In the genomic region with DNA sequence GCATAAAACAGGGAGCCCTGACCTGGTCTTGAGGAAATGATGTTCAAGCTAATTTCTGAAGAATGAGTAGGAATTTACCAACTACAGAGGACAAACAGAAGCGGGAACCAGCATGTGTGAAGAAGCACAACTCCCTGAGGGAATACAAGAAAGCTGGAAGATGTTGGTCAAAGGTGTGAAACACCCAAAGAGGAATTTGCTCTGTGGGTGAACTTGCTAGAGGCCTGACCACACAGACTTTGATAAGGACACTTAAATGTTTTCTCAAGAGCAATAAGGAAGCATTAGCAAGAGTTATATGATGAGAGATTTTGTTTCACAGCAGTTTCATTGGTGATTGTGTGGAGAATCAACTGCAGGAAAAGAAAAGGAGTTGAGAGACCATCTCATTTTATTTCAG, we compare ENCODE assay signal across 25 cellular contexts. TPM values are rescaled to one million over a fixed set of nuclear protein-coding genes. Genes with fewer than 3 reads are reported as not detected.
A peak's percentile ranks its signal among the peaks of the same experiment; 100 is the strongest.
DNase-seq lines count a peak whose midpoint lies in the region; ATAC-seq, FAIRE-seq and TF ChIP-seq lines count a peak whose summit lies in the region.
"Had no signal": no experiment of that assay in that cellular context is flagged by ENCODE, and none has a peak within 500 bp of the region (broad histone marks: within the 10 kb centered on the region; RNA-seq: fewer than 3 reads in every experiment).

No MANE protein-coding gene starts in this region.

- no peak for TF ChIP-seq CTCF in brain microvascular endothelial cell (IDR thresholded peaks at IDR 0.05; ENCODE audit: low read depth, low read length, missing control alignments)
- no peak for TF ChIP-seq CTCF in lower lobe of right lung (IDR thresholded peaks at IDR 0.05)
- TF ChIP-seq CTCF in type B pancreatic cell (conservative IDR thresholded peaks at IDR 0.05), result no peak
- TF ChIP-seq CTCF in spleen (IDR thresholded peaks at IDR 0.05 in 8 of 11, conservative IDR thresholded peaks at IDR 0.05 in 3 of 11), result no peak

- in situ Hi-C loops in brain microvascular endothelial cell (cut with HindIII; ENCODE audit: low pct_ligation_motif_present, low sequenced_read_pairs), result no loop called here

- no peak overlapping the region for H3K27ac ChIP-seq in brain microvascular endothelial cell
- no peak overlapping the region for H3K27ac ChIP-seq in lower lobe of right lung
- no peak overlapping the region for H3K27ac ChIP-seq in spleen
- H3K27ac ChIP-seq: right lobe of liver, vagina had no signal

- no peaks in the 10 kb centered on the region for H3K27me3 Mint-ChIP-seq in type B pancreatic cell
- H3K27me3 Mint-ChIP-seq: CD4-positive, alpha-beta memory T cell; memory B cell; naive B cell had no signal

- H3K4me1 Mint-ChIP-seq in type B pancreatic cell (ENCODE audit: unreplicated experiment), result peaks cover 14% of the 10 kb centered on the region
- H3K4me1 Mint-ChIP-seq: CD4-positive, alpha-beta memory T cell; memory B cell; naive B cell had no signal

- H3K27ac Mint-ChIP-seq in type B pancreatic cell, result peak overlapping the region; percentile 7
- H3K27ac Mint-ChIP-seq: CD4-positive, alpha-beta memory T cell; memory B cell; naive B cell had no signal

- peak; percentile 48 to 61 for ATAC-seq in lower lobe of right lung
- ATAC-seq: GM12878, right lobe of liver, Right ventricle myocardium inferior had no signal

- DNase-seq in NCI-H226 (peak; percentile 22), brain microvascular endothelial cell (peak; percentile 63), lower lobe of right lung (no peak), type B pancreatic cell (ENCODE audit: extremely low spot score, unreplicated experiment) (no peak), GM12891 (ENCODE audit: insufficient read length, low spot score) (no peak), spleen (no peak), SHP77 treated with DMSO at 0.1 percent for 48 hours (lab: John Stamatoyannopoulos, UW) (no peak)
- DNase-seq: activated CD4-positive, alpha-beta T cell treated with anti-CD3 and anti-CD28 coated beads for 1 hour; activated naive CD4-positive, alpha-beta T cell; activated T-cell treated with anti-CD3 and anti-CD28 coated beads, Interleukin-2, amount 50 U/mL, for 1 hour; CD4-positive, alpha-beta memory T cell; effector CD4-positive, alpha-beta T cell; hippocampal formation; islet precursor cell; naive B cell; NCI-H1694 treated with DMSO at 0.1 percent for 48 hours; right lobe of liver; substantia nigra; SW 1271 had no signal

- H3K4me3 Mint-ChIP-seq in type B pancreatic cell, result no peak overlapping the region
- H3K4me3 Mint-ChIP-seq: CD4-positive, alpha-beta memory T cell; memory B cell; naive B cell had no signal

- H3K36me3 ChIP-seq in brain microvascular endothelial cell (replicated peaks) (no peaks in the 10 kb centered on the region), lower lobe of right lung (no peaks in the 10 kb centered on the region), spleen (no peaks in the 10 kb centered on the region)
- H3K36me3 ChIP-seq: right lobe of liver, vagina had no signal

- intact Hi-C loops in lower lobe of right lung (cut with DNase I) (no loop called here), spleen (cut with DNase I; ENCODE audit: low total_unique reads) (no loop called here)

- H3K4me1 ChIP-seq in lower lobe of right lung (no peaks in the 10 kb centered on the region), spleen (no peaks in the 10 kb centered on the region)
- H3K4me1 ChIP-seq: right lobe of liver, vagina had no signal

- no peak for FAIRE-seq in GM12891 (lab: Jason Lieb, UNC)
- FAIRE-seq: frontal cortex, GM12878, TTC549 had no signal

- H3K27me3 ChIP-seq in brain microvascular endothelial cell (replicated peaks) (no peaks in the 10 kb centered on the region), lower lobe of right lung (ENCODE audit: low read depth) (no peaks in the 10 kb centered on the region), spleen (replicated peaks in 1 of 7) (no peaks in the 10 kb centered on the region)
- H3K27me3 ChIP-seq: right lobe of liver, vagina had no signal

- H3K4me3 ChIP-seq in brain microvascular endothelial cell (ENCODE audit: low read depth, low read length) (no peak overlapping the region), lower lobe of right lung (no peak overlapping the region), spleen (no peak overlapping the region)
- H3K4me3 ChIP-seq: GM12878, right lobe of liver, vagina had no signal

- no peaks in the 10 kb centered on the region for H3K9me3 Mint-ChIP-seq in type B pancreatic cell

- no peak for TF ChIP-seq POLR2A in GM12891 (IDR thresholded peaks at IDR 0.05; ENCODE audit: low read depth, low read length)
- no peak for TF ChIP-seq POLR2A in spleen (IDR thresholded peaks at IDR 0.05)

- 73 to 87% (median 79%) methylated on average over 1 of the region's 1 CpG for WGBS in spleen, 5 donors

- H3K9me3 ChIP-seq in lower lobe of right lung, result no peaks in the 10 kb centered on the region
- H3K9me3 ChIP-seq in spleen, result no peaks in the 10 kb centered on the region
- H3K9me3 ChIP-seq: right lobe of liver, vagina had no signal

- no peaks in the 10 kb centered on the region for H3K36me3 Mint-ChIP-seq in type B pancreatic cell
- H3K36me3 Mint-ChIP-seq: CD4-positive, alpha-beta memory T cell; memory B cell; naive B cell had no signal

TF ChIP-seq in GM12891, 5 proteins besides CTCF, POLR2A, EP300 and RAD21:
- TF ChIP-seq PAX5 (IDR thresholded peaks at IDR 0.05; ENCODE audit: insufficient read depth, low read length, severe bottlenecking) (no peak), POU2F2 (IDR thresholded peaks at IDR 0.05; ENCODE audit: low read depth, low read length) (no peak), TAF1 (IDR thresholded peaks at IDR 0.05; ENCODE audit: low read depth, low read length) (no peak), SPI1 (IDR thresholded peaks at IDR 0.05; ENCODE audit: low read depth, low read length) (no peak), POLR2AphosphoS5 (IDR thresholded peaks at IDR 0.05; ENCODE audit: low read depth, low read length) (no peak)

RNA-seq across cellular contexts. Expression of a gene that starts 17.6 kb away (rescaled TPM):
- total RNA-seq in lower lobe of right lung, result not detected
- 1.3 and 4.8 TPM in 2 replicates for total RNA-seq in type B pancreatic cell (ENCODE audit: low replicate concordance)
- not detected for polyA plus RNA-seq in GM12891 (2012; ENCODE audit: low read depth, missing spikeins)
- 1 to 10 TPM in 1 of 7 donors, under 1 TPM in 5, not detected in 1; 0.05 to 1.3 (median 0.56) TPM for total RNA-seq in spleen
- under 1 TPM in 1 of 3 donors, not detected in 2; 0.10 TPM for polyA plus RNA-seq in spleen
- total RNA-seq: CD4-positive, alpha-beta memory T cell; Right ventricle myocardium inferior; vagina had no signal
- polyA plus RNA-seq: CD4-positive, alpha-beta memory T cell had no signal

Comparison
In these comparisons a context has a peak if more than half of its experiments do, and no peak if none do; other contexts are left out.
1. DNase-seq: peak in NCI-H226 (single experiment) and brain microvascular endothelial cell (single experiment); none in lower lobe of right lung (single experiment), type B pancreatic cell (single experiment), GM12891 (single experiment), spleen (single experiment) and SHP77 treated with DMSO at 0.1 percent for 48 hours (single experiment).